8 cellular contexts compared by ENCODE assay signal in the genomic region with DNA sequence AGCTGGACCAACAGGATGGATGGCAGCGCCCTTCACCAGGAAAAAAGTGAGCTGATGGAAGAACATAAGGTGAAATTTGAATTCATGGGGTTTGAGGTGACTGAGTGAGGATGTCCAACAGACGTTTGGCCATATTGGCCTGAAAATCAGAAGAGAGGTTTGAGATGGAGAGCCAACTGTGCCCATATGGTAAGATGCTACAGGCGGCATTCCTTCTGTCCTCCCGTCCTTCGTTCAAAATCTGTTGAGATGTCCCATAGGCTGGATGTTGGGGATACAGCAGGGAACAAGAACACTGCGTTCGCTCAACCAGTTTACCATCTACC. TPM values are rescaled to one million over a fixed set of nuclear protein-coding genes. Genes with fewer than 3 reads are reported as not detected.
A peak's percentile ranks its signal among the peaks of the same experiment; 100 is the strongest.
DNase-seq lines count a peak whose midpoint lies in the region; ATAC-seq and TF ChIP-seq lines count a peak whose summit lies in the region.

No MANE protein-coding gene starts in this region.

- no peak for TF ChIP-seq CTCF in nephron progenitor cell (IDR thresholded peaks at IDR 0.05)

- peak overlapping the region; percentile 91 to 97 for H3K27ac Mint-ChIP-seq in effector memory CD8-positive, alpha-beta T cell
- no peak overlapping the region for H3K27ac Mint-ChIP-seq in nephron progenitor cell

- peak overlapping the region; percentile 94 for H3K4me3 ChIP-seq in MG63

- DNase-seq in MG63 (no peak), nephron progenitor cell (no peak)
- DNase-seq in effector memory CD8-positive, alpha-beta T cell, result no peak
- no peak for DNase-seq in activated CD4-positive, CD25-positive, alpha-beta regulatory T cell treated with anti-CD3 and anti-CD28 coated beads, Interleukin-2, amount 50 U/mL, for 72 hours
- no peak for DNase-seq in stimulated activated CD4-positive, alpha-beta T cell treated with anti-CD3 and anti-CD28 coated beads, Interleukin-12 subunit alpha, Interleukin-12 subunit beta, amount 100 ng/mL, for 4 hours

- H3K36me3 Mint-ChIP-seq in effector memory CD8-positive, alpha-beta T cell (ENCODE audit: insufficient read depth), result peaks cover 36% of the 10 kb centered on the region
- peaks cover 8% of the 10 kb centered on the region for H3K36me3 Mint-ChIP-seq in nephron progenitor cell (ENCODE audit: low read depth)

- H3K4me3 Mint-ChIP-seq in effector memory CD8-positive, alpha-beta T cell, result peak overlapping the region; percentile 91 to 93
- peak overlapping the region; percentile 93 for H3K4me3 Mint-ChIP-seq in nephron progenitor cell

- H3K4me1 Mint-ChIP-seq in effector memory CD8-positive, alpha-beta T cell (ENCODE audit: low read depth in 2 of 2), result peaks cover 22% of the 10 kb centered on the region in 2 donors
- peaks cover 33% of the 10 kb centered on the region for H3K4me1 Mint-ChIP-seq in nephron progenitor cell

- H3K36me3 ChIP-seq in MG63, result peaks cover 11% of the 10 kb centered on the region

- H3K27me3 ChIP-seq in MG63, result no peaks in the 10 kb centered on the region

- ATAC-seq in GM19351 (IDR thresholded peaks at IDR 0.05; ENCODE audit: unreplicated experiment) (peak; percentile 1), GM18873 (IDR thresholded peaks at IDR 0.05; ENCODE audit: low FRiP score, unreplicated experiment) (no peak), HG02588 (IDR thresholded peaks at IDR 0.05; ENCODE audit: unreplicated experiment) (no peak)
- no peak for ATAC-seq in effector memory CD8-positive, alpha-beta T cell (replicated peaks)

- peaks cover 14 to 19% of the 10 kb centered on the region in 2 donors for H3K27me3 Mint-ChIP-seq in effector memory CD8-positive, alpha-beta T cell
- H3K27me3 Mint-ChIP-seq in nephron progenitor cell (ENCODE audit: low read depth, poor library complexity), result peaks cover 18% of the 10 kb centered on the region

- no peaks in the 10 kb centered on the region for H3K9me3 ChIP-seq in MG63

- no peaks in the 10 kb centered on the region for H3K9me3 Mint-ChIP-seq in effector memory CD8-positive, alpha-beta T cell
- peaks cover 6% of the 10 kb centered on the region for H3K9me3 Mint-ChIP-seq in nephron progenitor cell

RNA-seq across cellular contexts. Expression of a gene that starts 0.5 kb away (rescaled TPM):
- total RNA-seq in MG63 (2014; rRNA removed; shearing (Covaris generic); ENCODE audit: low replicate concordance), result 30.3 and 33.8 TPM in 2 replicates
